In genomic region chr7:130368347-130368746, GRCh38 we compare ENCODE assay signal across 28 cellular contexts. TPM values are rescaled to one million over a fixed set of nuclear protein-coding genes. Genes with fewer than 3 reads are reported as not detected.
DNase-seq lines count a peak whose midpoint lies in the region; ATAC-seq, FAIRE-seq and TF ChIP-seq lines count a peak whose summit lies in the region.
"Had no signal": no experiment of that assay in that cellular context is flagged by ENCODE, and none has a peak within 500 bp of the region (broad histone marks: within the 10 kb centered on the region; RNA-seq: fewer than 3 reads in every experiment).

No MANE protein-coding gene starts in this region.

- no peak overlapping the region for H3K14ac ChIP-seq in H1 (ENCODE audit: insufficient read length)
- H3K14ac ChIP-seq in neuronal stem cell (ENCODE audit: low read length), result no peak overlapping the region

- WGBS in H1 (ENCODE audit: extremely low coverage in 1 of 2, insufficient coverage in 1 of 2, insufficient read length in 1 of 2, insufficient replicate concordance in 2 of 2, low coverage in 1 of 2, low lambda C conversion rate in 2 of 2, missing lambda C conversion rate in 1 of 2), 2 experiments, result 90% methylated on average over 14 of the region's 14 CpGs; no CpG with 5 or more reads in 1 of the 2 experiments
- WGBS in neuronal stem cell (ENCODE audit: extremely low coverage in 2 of 2, insufficient read length in 2 of 2, insufficient replicate concordance in 1 of 2), 2 donors, result no CpG with 5 or more reads among the region's 14 CpGs
- WGBS in body of pancreas, 2 donors, result 92 to 97% methylated on average over 14 of the region's 14 CpGs

- no peak for FAIRE-seq in H1 (lab: Jason Lieb, UNC)
- FAIRE-seq: astrocyte, endometrium, GM12878 had no signal

- H2BK15ac ChIP-seq in H1 (ENCODE audit: low read length), result no peak overlapping the region
- peak overlapping the region; percentile 45 for H2BK15ac ChIP-seq in neuronal stem cell (ENCODE audit: low read length)

- no peaks in the 10 kb centered on the region for H3K27me3 ChIP-seq in GM23338 (ENCODE audit: insufficient read depth)
- H3K27me3 ChIP-seq in H1 (replicated peaks in 1 of 4; ENCODE audit: control insufficient read depth in 3 of 4, extremely low read depth in 1 of 4, insufficient read depth in 3 of 4, low read length in 3 of 4), result no peaks in the 10 kb centered on the region; a peak in 1 of 7 replicates
- H3K27me3 ChIP-seq in neuronal stem cell (ENCODE audit: control insufficient read depth in 3 of 3, insufficient read depth in 3 of 3, low read depth in 1 of 3, low read length in 3 of 3), result no peaks in the 10 kb centered on the region
- no peaks in the 10 kb centered on the region for H3K27me3 ChIP-seq in body of pancreas
- H3K27me3 ChIP-seq: neutrophil, SJCRH30 had no signal

- H2BK5ac ChIP-seq in H1 (ENCODE audit: low read depth, low read length) (no peak overlapping the region), neuronal stem cell (ENCODE audit: low read length) (peak overlapping the region; percentile 10)

- H3K27ac Mint-ChIP-seq in GM23338, result no peak overlapping the region

- H3K4me1 Mint-ChIP-seq in GM23338, result peaks cover 31% of the 10 kb centered on the region

- H3K79me1 ChIP-seq in H1 (ENCODE audit: low read depth, low read length) (no peaks in the 10 kb centered on the region), neuronal stem cell (ENCODE audit: low read depth, low read length) (no peaks in the 10 kb centered on the region)

- CTCF ChIA-PET in H1 (lab: Charles Lee; ENCODE audit: partially characterized antibody), result interaction anchor here (0.7 to 11.6 kb wide), 2 partner anchors 11 to 95 kb away, joined by 4 to 59 read pairs; partner anchors contain the start of gene CPA1

- no peak overlapping the region for H3K4me2 ChIP-seq in GM23338
- H3K4me2 ChIP-seq in H1 (ENCODE audit: insufficient read depth in 1 of 2, low read depth in 2 of 2, low read length in 2 of 2), result no peak overlapping the region
- no peak overlapping the region for H3K4me2 ChIP-seq in neuronal stem cell (ENCODE audit: insufficient read depth, low read length, poor library complexity, severe bottlenecking)

- no peaks in the 10 kb centered on the region for H3K36me3 ChIP-seq in GM23338 (ENCODE audit: insufficient read depth)
- no peaks in the 10 kb centered on the region for H3K36me3 ChIP-seq in H1 (ENCODE audit: control insufficient read depth in 2 of 4, insufficient read depth in 4 of 4, low read length in 3 of 4)
- no peaks in the 10 kb centered on the region for H3K36me3 ChIP-seq in neuronal stem cell (replicated peaks in 1 of 2; ENCODE audit: control insufficient read depth in 2 of 2, insufficient read depth in 2 of 2, low read length in 2 of 2)
- H3K36me3 ChIP-seq in body of pancreas (replicated peaks in 1 of 2; ENCODE audit: insufficient read depth in 1 of 2, low read depth in 2 of 2), result no peaks in the 10 kb centered on the region
- H3K36me3 ChIP-seq: neutrophil, SJCRH30, WERI-Rb-1 had no signal

- H3K4ac ChIP-seq in H1 (replicated peaks; ENCODE audit: insufficient read length, low read depth, low read length) (no peak overlapping the region), neuronal stem cell (ENCODE audit: low read length) (no peak overlapping the region)

- TF ChIP-seq POLR2A in H1 (IDR thresholded peaks at IDR 0.05; ENCODE audit: control extremely low read depth in 1 of 2, low read depth in 2 of 2, low read length in 2 of 2) (no peak), body of pancreas (IDR thresholded peaks at IDR 0.05) (no peak)

- 0 out of 2 replicates have a peak, but pooled peaks cover 6% of the 10 kb centered on the region for H3K9me2 ChIP-seq in GM23338 (ENCODE audit: insufficient read depth)

- intact Hi-C loops in body of pancreas (cut with DNase I), result no loop called here

- no peak for TF ChIP-seq CTCF in C4-2B (conservative IDR thresholded peaks at IDR 0.05)
- TF ChIP-seq CTCF in GM23338 (conservative IDR thresholded peaks at IDR 0.05; ENCODE audit: low read depth in 2 of 2), result no peak
- no peak for TF ChIP-seq CTCF in H1 (IDR thresholded peaks at IDR 0.05; ENCODE audit: control extremely low read depth in 1 of 3, insufficient read depth in 1 of 3, low read depth in 1 of 3, low read length in 3 of 3)
- TF ChIP-seq CTCF in body of pancreas (IDR thresholded peaks at IDR 0.05), result no peak

- no peak overlapping the region for H2BK12ac ChIP-seq in H1 (ENCODE audit: low read depth, low read length)
- H2BK12ac ChIP-seq in neuronal stem cell (ENCODE audit: low read length), result no peak overlapping the region

- H3K27ac ChIP-seq in C4-2B (peak overlapping the region; percentile 53), GM23338 (ENCODE audit: low read depth) (no peak overlapping the region), H1 (ENCODE audit: low read depth, low read length) (no peak overlapping the region), neuronal stem cell (replicated peaks; ENCODE audit: low read length) (no peak overlapping the region), body of pancreas (no peak overlapping the region)
- H3K27ac ChIP-seq: neutrophil, WERI-Rb-1 had no signal

- H3K9me3 ChIP-seq in H1 (ENCODE audit: insufficient read depth in 2 of 2, low read depth in 1 of 2, low read length in 1 of 2), result no peaks in the 10 kb centered on the region
- H3K9me3 ChIP-seq in neuronal stem cell (replicated peaks in 1 of 2; ENCODE audit: control insufficient read depth in 2 of 2, insufficient read depth in 1 of 2, low read depth in 1 of 2, low read length in 2 of 2), result peaks cover 2 to 6% of the 10 kb centered on the region in 2 donors
- H3K9me3 ChIP-seq in body of pancreas, result no peaks in the 10 kb centered on the region
- H3K9me3 ChIP-seq: neutrophil, SJCRH30 had no signal

- ATAC-seq in GM23338, result no peak
- no peak for ATAC-seq in HG02970 (IDR thresholded peaks at IDR 0.05; ENCODE audit: low FRiP score, unreplicated experiment)
- no peak for ATAC-seq in body of pancreas
- ATAC-seq: GM12878 had no signal

- H4K91ac ChIP-seq in H1 (replicated peaks; ENCODE audit: insufficient read length, low read length) (peak overlapping the region; percentile 39), neuronal stem cell (ENCODE audit: low read depth, low read length, poor library complexity) (no peak overlapping the region)

- no peak for TF ChIP-seq EP300 in H1 (IDR thresholded peaks at IDR 0.05; ENCODE audit: borderline replicate concordance in 1 of 2, low read depth in 2 of 2, low read length in 2 of 2)

- H3K79me2 ChIP-seq in GM23338 (replicated peaks; ENCODE audit: insufficient read depth) (no peaks in the 10 kb centered on the region), H1 (ENCODE audit: control insufficient read depth in 1 of 2, insufficient read depth in 2 of 2, low read length in 2 of 2) (no peaks in the 10 kb centered on the region)

- H3K23me2 ChIP-seq in H1 (ENCODE audit: low read depth, low read length), result no peaks in the 10 kb centered on the region

- peaks cover 11% of the 10 kb centered on the region for H3K27me3 Mint-ChIP-seq in GM23338 (ENCODE audit: insufficient read depth, low read depth, poor library complexity)

- H3K4me3 ChIP-seq in GM23338 (no peak overlapping the region), H1 (ENCODE audit: extremely low read depth in 1 of 4, insufficient read depth in 2 of 4, low read depth in 3 of 4, low read length in 4 of 4) (no peak overlapping the region), neuronal stem cell (ENCODE audit: low read length in 2 of 2) (no peak overlapping the region), body of pancreas (no peak overlapping the region)
- H3K4me3 ChIP-seq: GM12878, SJCRH30 had no signal

- H3K36me3 Mint-ChIP-seq in GM23338 (ENCODE audit: low read depth), result peaks cover 4% of the 10 kb centered on the region; the same call in 1 of the 3 replicates

- H3K23ac ChIP-seq in H1 (ENCODE audit: insufficient read length), result no peak overlapping the region
- H3K23ac ChIP-seq in neuronal stem cell (ENCODE audit: low read depth, low read length, poor library complexity), result no peak overlapping the region

- H4K5ac ChIP-seq in H1 (ENCODE audit: insufficient read length, low read depth, low read length), result no peak overlapping the region

- no peak for TF ChIP-seq RAD21 in H1 (IDR thresholded peaks at IDR 0.05 in 1 of 2, conservative IDR thresholded peaks at IDR 0.05 in 1 of 2; ENCODE audit: low read depth in 2 of 2, low read length in 2 of 2)

- H3K18ac ChIP-seq in H1 (ENCODE audit: extremely low read depth, low read length) (no peak overlapping the region), neuronal stem cell (ENCODE audit: low read length) (peak overlapping the region; percentile 7)

- H4K8ac ChIP-seq in H1 (ENCODE audit: extremely low read depth, insufficient read depth, low read length), result no peak overlapping the region
- H4K8ac ChIP-seq in neuronal stem cell (ENCODE audit: low read depth, low read length), result no peak overlapping the region

- POLR2A ChIA-PET in H1 (lab: Charles Lee; ENCODE audit: partially characterized antibody), result no interaction called here

- H3K9me3 Mint-ChIP-seq in GM23338, result no peaks in the 10 kb centered on the region

- DNase-seq in GM23338 (ENCODE audit: low spot score), result no peak
- DNase-seq in H1 (ENCODE audit: low read depth in 1 of 2, low spot score in 2 of 2), result no peak
- DNase-seq in neuronal stem cell (ENCODE audit: low spot score), result no peak
- no peak for DNase-seq in DMS53 treated with DMSO at 0.1 percent for 48 hours (lab: John Stamatoyannopoulos, UW; ENCODE audit: unreplicated experiment)
- no peak for DNase-seq in SKM-1 (lab: John Stamatoyannopoulos, UW; ENCODE audit: unreplicated experiment)
- DNase-seq in body of pancreas, result no peak
- DNase-seq: ACHN; activated CD4-positive, alpha-beta T cell treated with anti-CD3 and anti-CD28 coated beads, Interleukin-2, amount 50 U/mL, for 1 hour; activated naive CD4-positive, alpha-beta T cell treated with Interleukin-2 at 50 U/mL for 16 hours; C1 segment of cervical spinal cord; DMS79; KBM-7; left cardiac atrium; midbrain; MV-4-11; NCI-H1694 treated with DMSO at 0.1 percent for 48 hours; NCI-H345; NCI-H82; retina; SJCRH30; T-helper 2 cell; WERI-Rb-1 had no signal

- H2BK120ac ChIP-seq in H1 (replicated peaks; ENCODE audit: low read depth, low read length) (no peak overlapping the region), neuronal stem cell (ENCODE audit: low read depth, low read length) (no peak overlapping the region)

- H2AFZ ChIP-seq in GM23338 (0 out of 2 replicates have a peak overlapping the region, but pooled peaks have one; percentile 47), H1 (ENCODE audit: low read length) (no peak overlapping the region), neuronal stem cell (ENCODE audit: low read length) (peak overlapping the region; percentile 25)

- H4K20me1 ChIP-seq in GM23338 (replicated peaks; ENCODE audit: insufficient read depth), result no peaks in the 10 kb centered on the region
- no peaks in the 10 kb centered on the region for H4K20me1 ChIP-seq in H1 (replicated peaks in 1 of 2; ENCODE audit: control insufficient read depth in 1 of 2, insufficient read depth in 2 of 2, low read length in 2 of 2)

- H3K56ac ChIP-seq in H1 (replicated peaks; ENCODE audit: insufficient read length, low read depth, low read length), result no peak overlapping the region

- H2AK5ac ChIP-seq in H1 (ENCODE audit: low read depth, low read length) (no peak overlapping the region), neuronal stem cell (ENCODE audit: low read depth, low read length) (peak overlapping the region; percentile 76)

- no peaks in the 10 kb centered on the region for H3F3A ChIP-seq in GM23338 (replicated peaks; ENCODE audit: low read depth)

- H3K4me1 ChIP-seq in GM23338 (ENCODE audit: insufficient read depth), result peaks cover 13% of the 10 kb centered on the region; the same call in 1 of the 2 replicates
- H3K4me1 ChIP-seq in H1 (replicated peaks in 1 of 4; ENCODE audit: control insufficient read depth in 3 of 4, insufficient read depth in 4 of 4, low read length in 3 of 4), result peaks cover 0 to 10% (median under 1%) of the 10 kb centered on the region in 4 experiments; a peak in 5 of 7 replicates
- H3K4me1 ChIP-seq in neuronal stem cell (ENCODE audit: control insufficient read depth in 2 of 2, insufficient read depth in 1 of 2, low read depth in 1 of 2, low read length in 2 of 2), result peaks cover 11 to 12% of the 10 kb centered on the region in 2 donors
- peaks cover 76% of the 10 kb centered on the region for H3K4me1 ChIP-seq in body of pancreas

- H3K4me3 Mint-ChIP-seq in GM23338, result no peak overlapping the region

- no peak overlapping the region for H2BK20ac ChIP-seq in H1 (ENCODE audit: low read length)

- no peak overlapping the region for H3K9ac ChIP-seq in H1 (replicated peaks in 1 of 4; ENCODE audit: extremely low read depth in 1 of 4, low read depth in 3 of 4, low read length in 3 of 4)
- H3K9ac ChIP-seq in neuronal stem cell (ENCODE audit: low read depth, low read length, poor library complexity), result no peak overlapping the region

RNA-seq across cellular contexts. Expression of gene CPA1, which starts 11.9 kb away (rescaled TPM):
- not detected in 2 replicates for total RNA-seq in GM23338 (2014; rRNA removed; shearing (Covaris generic))
- polyA plus RNA-seq in GM23338 (2016; fragmentation: Nextera tagmentation; extraction: Ambion mirVana) (not detected in 2 replicates), H1 (2011; rRNA removed) (0.06 TPM in 1 of 2 replicates, not detected in the other)
- not detected in 2 replicates for total RNA-seq in H1 (2021; fragmentation: NEBNext Ultra II Directional; extraction: Animal tissue kit (Norgen Biotek cat#: 25700))
- not detected for polyA plus RNA-seq in H1 (2011; cell fraction: cytosol; rRNA removed)
- not detected for polyA plus RNA-seq in H1 (2011; cell fraction: nucleus; rRNA removed)
- not detected in 4 replicates for polyA plus RNA-seq in H1 (2012, experiment 1 of 2)
- polyA plus RNA-seq in H1 (2012, experiment 2 of 2), result not detected
- polyA plus RNA-seq in H1 (2013, experiment 1 of 2), result not detected
- polyA plus RNA-seq in H1 (2013, experiment 2 of 2), result not detected
- not detected in 2 replicates for polyA minus RNA-seq in H1 (2011; rRNA and poly(A)+ RNA removed)
- polyA minus RNA-seq in H1 (2011; cell fraction: cytosol; rRNA and poly(A)+ RNA removed), result not detected
- polyA minus RNA-seq in H1 (2011; cell fraction: nucleus; rRNA and poly(A)+ RNA removed), result not detected
- polyA plus RNA-seq in neuronal stem cell (2013, experiment 1 of 2), result 0.22 TPM
- 0.08 TPM for polyA plus RNA-seq in neuronal stem cell (2013, experiment 2 of 2)
- total RNA-seq in body of pancreas, result over 10,000 TPM; 26,456 to 42,834 TPM
- total RNA-seq: astrocyte had no signal
- polyA plus RNA-seq: GM12878 had no signal

RNA-seq across cellular contexts. Expression of gene CPA5, which starts 23.7 kb away (rescaled TPM):
- total RNA-seq in GM23338 (2014; rRNA removed; shearing (Covaris generic)), result not detected in 2 replicates
- polyA plus RNA-seq in GM23338 (2016; fragmentation: Nextera tagmentation; extraction: Ambion mirVana) (not detected in 2 replicates), H1 (2011; rRNA removed) (0.12 TPM in 1 of 2 replicates, not detected in the other)
- not detected in 2 replicates for total RNA-seq in H1 (2021; fragmentation: NEBNext Ultra II Directional; extraction: Animal tissue kit (Norgen Biotek cat#: 25700))
- polyA plus RNA-seq in H1 (2011; cell fraction: cytosol; rRNA removed), result not detected
- polyA plus RNA-seq in H1 (2011; cell fraction: nucleus; rRNA removed), result 0.20 TPM
- not detected in 4 replicates for polyA plus RNA-seq in H1 (2012, experiment 1 of 2)
- not detected for polyA plus RNA-seq in H1 (2012, experiment 2 of 2)
- polyA plus RNA-seq in H1 (2013, experiment 1 of 2), result not detected
- polyA plus RNA-seq in H1 (2013, experiment 2 of 2), result not detected
- not detected in 2 replicates for polyA minus RNA-seq in H1 (2011; rRNA and poly(A)+ RNA removed)
- not detected for polyA minus RNA-seq in H1 (2011; cell fraction: cytosol; rRNA and poly(A)+ RNA removed)
- polyA minus RNA-seq in H1 (2011; cell fraction: nucleus; rRNA and poly(A)+ RNA removed), result not detected
- polyA plus RNA-seq in neuronal stem cell (2013, experiment 1 of 2), result 0.11 TPM
- 0.03 TPM for polyA plus RNA-seq in neuronal stem cell (2013, experiment 2 of 2)
- not detected for total RNA-seq in body of pancreas
- total RNA-seq: astrocyte, left cardiac atrium had no signal

Comparison
In these comparisons a context has a peak if more than half of its experiments do, and no peak if none do; other contexts are left out.
1. RNA of gene CPA1, which starts 11.9 kb away (total RNA-seq): 26,456 to 42,834 TPM in body of pancreas; not detected in GM23338 and not detected in H1; every median in the first group is over 1,000 times any median in the second.